Comparison of ENCODE assay signal across 1 cellular context in genomic region chr16:28974437-28975157, GRCh38.
TF ChIP-seq lines count a peak whose summit lies in the region.

Gene SPNS1, plus strand, starts transcription at chr16:28974778. Its CDS starts 374 bp downstream, at chr16:28975152.

TF ChIP-seq in K562, 482 proteins besides CTCF, POLR2A, EP300 and RAD21 (continued from another document and continues in another):
- TF ChIP-seq ZHX1 (conservative IDR thresholded peaks at IDR 0.05; ENCODE audit: low read length) (no peak), ZNF133 (CRISPR knock-in tag; IDR thresholded peaks at IDR 0.05) (no peak), MEF2A (IDR thresholded peaks at IDR 0.05; ENCODE audit: control insufficient read depth, low read depth, low read length) (peak; percentile 35; the same call in 1 of the 2 replicates), ZBTB8A (IDR thresholded peaks at IDR 0.05; ENCODE audit: partially characterized antibody) (no peak), POU5F1 (IDR thresholded peaks at IDR 0.05; ENCODE audit: borderline replicate concordance, low read depth, low read length, partially characterized antibody) (peak; percentile 96), GMEB1 (CRISPR knock-in tag; IDR thresholded peaks at IDR 0.05) (peak; percentile 57), FOXP1 (CRISPR knock-in tag; IDR thresholded peaks at IDR 0.05) (peak; percentile 87), STAG1 (CRISPR knock-in tag; IDR thresholded peaks at IDR 0.05; ENCODE audit: borderline replicate concordance) (peak; percentile 5; the same call in 1 of the 2 replicates), KDM2B (CRISPR knock-in tag; IDR thresholded peaks at IDR 0.05) (peak; percentile 15; the same call in 1 of the 2 replicates), ZNF23 (CRISPR knock-in tag; IDR thresholded peaks at IDR 0.05) (no peak), CBFB (CRISPR knock-in tag; IDR thresholded peaks at IDR 0.05) (peak; percentile 82), PCBP1 (IDR thresholded peaks at IDR 0.05; ENCODE audit: low read depth, low read length, poor library complexity, severe bottlenecking) (peak; percentile 44), TFAP4 (CRISPR knock-in tag; IDR thresholded peaks at IDR 0.05; ENCODE audit: borderline replicate concordance) (peak; percentile 95), CREBBP (IDR thresholded peaks at IDR 0.05; ENCODE audit: low read depth, low read length) (no peak), HNRNPK (IDR thresholded peaks at IDR 0.05; ENCODE audit: low read depth, low read length, poor library complexity, severe bottlenecking) (no peak), ZNF311 (CRISPR knock-in tag; IDR thresholded peaks at IDR 0.05) (0 out of 2 replicates have a peak, but pooled peaks have one; percentile 17), TSHZ1 (CRISPR knock-in tag; IDR thresholded peaks at IDR 0.05) (no peak), MED1 (CRISPR knock-in tag; IDR thresholded peaks at IDR 0.05; ENCODE audit: borderline replicate concordance) (no peak), NR0B1 (IDR thresholded peaks at IDR 0.05; ENCODE audit: partially characterized antibody) (no peak), NCOA6 (IDR thresholded peaks at IDR 0.05) (0 out of 2 replicates have a peak, but pooled peaks have one; percentile 16), THRB (CRISPR knock-in tag; conservative IDR thresholded peaks at IDR 0.05) (0 out of 2 replicates have a peak, but pooled peaks have one; percentile 41), CCNT2 (IDR thresholded peaks at IDR 0.05; ENCODE audit: borderline replicate concordance, extremely low read depth, insufficient read length, low read depth, low read length) (peak; percentile 78), CHAMP1 (IDR thresholded peaks at IDR 0.05) (no peak), POLR2G (IDR thresholded peaks at IDR 0.05; ENCODE audit: low read depth, low read length) (peak; percentile 90), XRCC4 (IDR thresholded peaks at IDR 0.05; ENCODE audit: extremely low read depth, insufficient read depth, insufficient read length) (no peak), FOXA3 (CRISPR knock-in tag; conservative IDR thresholded peaks at IDR 0.05 in 1 of 2, IDR thresholded peaks at IDR 0.05 in 1 of 2) (0 out of 4 replicates have a peak, but pooled peaks of 1 of the 2 experiments have one; percentile 44), U2AF1 (optimal IDR thresholded peaks at IDR 0.05; ENCODE audit: low read depth, low read length) (no peak), HBP1 (CRISPR knock-in tag; IDR thresholded peaks at IDR 0.05) (0 out of 2 replicates have a peak, but pooled peaks have one; percentile 43), CTBP1 (IDR thresholded peaks at IDR 0.05; ENCODE audit: borderline replicate concordance) (peak; percentile 85; the same call in 1 of the 2 replicates), MAZ (CRISPR knock-in tag; conservative IDR thresholded peaks at IDR 0.05 in 1 of 2, IDR thresholded peaks at IDR 0.05 in 1 of 2) (peak; percentile 53 to 74), ZNF445 (CRISPR knock-in tag; IDR thresholded peaks at IDR 0.05; ENCODE audit: low read depth) (no peak), MECOM (CRISPR knock-in tag; IDR thresholded peaks at IDR 0.05) (peak; percentile 62; the same call in 1 of the 2 replicates), HIVEP1 (CRISPR knock-in tag; IDR thresholded peaks at IDR 0.05) (0 out of 2 replicates have a peak, but pooled peaks have one; percentile 7), TFE3 (CRISPR knock-in tag; IDR thresholded peaks at IDR 0.05) (peak; percentile 99), ZNF212 (CRISPR knock-in tag; IDR thresholded peaks at IDR 0.05) (no peak), JUND (IDR thresholded peaks at IDR 0.05; ENCODE audit: borderline replicate concordance, low read depth, low read length) (peak; percentile 65), JUND (tag; IDR thresholded peaks at IDR 0.05; ENCODE audit: borderline replicate concordance, low read depth, low read length) (peak; percentile 10; the same call in 1 of the 3 replicates), ZBTB34 (CRISPR knock-in tag; IDR thresholded peaks at IDR 0.05) (no peak), ATF1 (CRISPR knock-in tag; IDR thresholded peaks at IDR 0.05) (no peak), ATF1 (tag; IDR thresholded peaks at IDR 0.05) (peak; percentile 86)
